ENCODE assay signal across 8 cellular contexts in genomic region chr6:27837636-27838512, GRCh38.
DNase-seq lines count a peak whose midpoint lies in the region; ATAC-seq and TF ChIP-seq lines count a peak whose summit lies in the region.

No MANE protein-coding gene starts in this region.

- in situ Hi-C loops in SK-MEL-5 (cut with HindIII; ENCODE audit: low pct_unique_long_range_greater_than_20kb, low sequenced_read_pairs): no loop called here

- H3K9me3 Mint-ChIP-seq in activated naive CD4-positive, alpha-beta T cell treated with anti-CD3 and anti-CD28 coated beads, Interleukin-2, amount 50 U/mL, for 72 hours: no peaks in the 10 kb centered on the region

- TF ChIP-seq EP300 in upper lobe of left lung (IDR thresholded peaks at IDR 0.05): peak in 1 of 4 donors; percentile 74

- no peak overlapping the region for H3K27ac Mint-ChIP-seq in activated naive CD4-positive, alpha-beta T cell treated with anti-CD3 and anti-CD28 coated beads, Interleukin-2, amount 50 U/mL, for 72 hours

- DNase-seq in GM10248 (ENCODE audit: extremely low spot score): peak; percentile 89
- DNase-seq in HFF-Myc (ENCODE audit: extremely low read depth, low read depth): peak; percentile 100
- peak; percentile 99 for DNase-seq in MV-4-11 (lab: John Stamatoyannopoulos, UW)
- peak; percentile 98 for DNase-seq in SK-MEL-5 (ENCODE audit: low read depth, low spot score)
- DNase-seq in activated naive CD4-positive, alpha-beta T cell treated with anti-CD3 and anti-CD28 coated beads, Interleukin-2, amount 50 U/mL, for 72 hours (ENCODE audit: low spot score in 2 of 2): peak; percentile 75 to 86
- DNase-seq in glomerular endothelial cell (ENCODE audit: extremely low read depth, low read depth, low spot score): peak; percentile 100
- peak; percentile 61 for DNase-seq in occipital lobe (lab: John Stamatoyannopoulos, UW)
- peak; percentile 87 to 92 for DNase-seq in upper lobe of left lung

- CTCF ChIA-PET in GM10248 (lab: Yijun Ruan, JAX): interaction anchor here (0.9 to 7.9 kb wide), 13 partner anchors 13 to 677 kb away, joined by 3 to 79 read pairs (median 4); a partner anchor contains a TSS

- ATAC-seq in activated naive CD4-positive, alpha-beta T cell treated with anti-CD3 and anti-CD28 coated beads, Interleukin-2, amount 50 U/mL, for 72 hours: peak; percentile 75 to 81
- ATAC-seq in upper lobe of left lung (ENCODE audit: low FRiP score in 2 of 2): peak; percentile 95

- no peaks in the 10 kb centered on the region for H3K27me3 ChIP-seq in upper lobe of left lung

- 0% methylated on average over 19 to 33 of the region's 49 CpGs for WGBS in upper lobe of left lung, 2 donors

- TF ChIP-seq CTCF in GM10248 (IDR thresholded peaks at IDR 0.05; ENCODE audit: control extremely low read depth, extremely low read depth, low read depth, missing control alignments) (no peak), HFF-Myc (IDR thresholded peaks at IDR 0.05; ENCODE audit: low read depth, low read length, missing control alignments) (no peak), upper lobe of left lung (IDR thresholded peaks at IDR 0.05) (no peak)

- H3K4me3 ChIP-seq in HFF-Myc (replicated peaks; ENCODE audit: low read depth, low read length) (peak overlapping the region; percentile 84), upper lobe of left lung (peak overlapping the region; percentile 61 to 82 (median 69))

- TF ChIP-seq POLR2A in upper lobe of left lung (IDR thresholded peaks at IDR 0.05): peak in 2 of 4 donors; percentile 85 to 98

- POLR2A ChIA-PET in GM10248 (lab: Yijun Ruan, JAX): interaction anchor here (0.6 to 10.3 kb wide), 25 partner anchors 13 to 1812 kb away, joined by 3 to 168 read pairs (median 6); a partner anchor contains a TSS

- peaks cover 7 to 21% (median 18%) of the 10 kb centered on the region in 4 donors for H3K4me1 ChIP-seq in upper lobe of left lung

- no peaks in the 10 kb centered on the region for H3K36me3 Mint-ChIP-seq in activated naive CD4-positive, alpha-beta T cell treated with anti-CD3 and anti-CD28 coated beads, Interleukin-2, amount 50 U/mL, for 72 hours

- H3K27ac ChIP-seq in upper lobe of left lung: peak overlapping the region; percentile 97 to 99 (median 98)

- no peaks in the 10 kb centered on the region for H3K9me3 ChIP-seq in upper lobe of left lung

- peaks cover 0 to 4% (median 0%) of the 10 kb centered on the region in 4 donors for H3K36me3 ChIP-seq in upper lobe of left lung

Comparison
In these comparisons a context has a peak if more than half of its experiments do, and no peak if none do; other contexts are left out.
1. Peak in every context shown above with its lines: DNase-seq, ATAC-seq, H3K4me3 ChIP-seq and H3K27ac ChIP-seq.